In genomic region chr20:61874421-61875068, GRCh38 we compare ENCODE assay signal across 11 cellular contexts.
DNase-seq lines count a peak whose midpoint lies in the region; ATAC-seq and TF ChIP-seq lines count a peak whose summit lies in the region.
"Had no signal": no experiment of that assay in that cellular context is flagged by ENCODE, and none has a peak within 500 bp of the region (broad histone marks: within the 10 kb centered on the region; RNA-seq: fewer than 3 reads in every experiment).

No MANE protein-coding gene starts in this region.

- H3K27ac ChIP-seq in SK-N-SH (ENCODE audit: low read depth in 2 of 2, low read length in 1 of 2) (no peak overlapping the region), neural progenitor cell (no peak overlapping the region)
- H3K27ac ChIP-seq: BLaER1 treated with 17β-estradiol and CSF1 and Interleukin-3, amounts not matched to agents 10 nM and 100 nM; neutrophil had no signal

- H3K4me1 Mint-ChIP-seq in neural progenitor cell: no peaks in the 10 kb centered on the region

- H3K36me3 ChIP-seq in SK-N-SH (replicated peaks in 1 of 2; ENCODE audit: control insufficient read depth in 1 of 2, insufficient read depth in 2 of 2, low read length in 1 of 2) (no peaks in the 10 kb centered on the region), neural progenitor cell (no peaks in the 10 kb centered on the region)
- H3K36me3 ChIP-seq: BLaER1 treated with 17β-estradiol and CSF1 and Interleukin-3, amounts not matched to agents 10 nM and 100 nM; neutrophil had no signal

- ATAC-seq in SK-N-SH treated with all-trans-retinoic acid at 6 μM for 48 hours: no peak

- TF ChIP-seq RAD21 in SK-N-SH (IDR thresholded peaks at IDR 0.05; ENCODE audit: low read length): 0 out of 2 replicates have a peak, but pooled peaks have one; percentile 20

- no peak overlapping the region for H2AFZ ChIP-seq in SK-N-SH (ENCODE audit: low read depth)
- H2AFZ ChIP-seq in neural progenitor cell (replicated peaks): no peak overlapping the region

- POLR2A ChIA-PET in SK-N-SH (lab: Yijun Ruan, JAX): no interaction called here

- in situ Hi-C loops in ACHN (cut with HindIII; ENCODE audit: low pct_ligation_motif_present, low pct_unique_long_range_greater_than_20kb, low sequenced_read_pairs): no loop called here

- H3K9me3 ChIP-seq in SK-N-SH: 0 out of 2 replicates have a peak, but pooled peaks cover 4% of the 10 kb centered on the region
- no peaks in the 10 kb centered on the region for H3K9me3 ChIP-seq in neural progenitor cell (ENCODE audit: low read depth)
- H3K9me3 ChIP-seq: neutrophil had no signal

- H4K20me1 ChIP-seq in SK-N-SH (ENCODE audit: insufficient read depth): no peaks in the 10 kb centered on the region
- no peaks in the 10 kb centered on the region for H4K20me1 ChIP-seq in neural progenitor cell (ENCODE audit: low read depth)

- DNase-seq in SK-N-SH (no peak), NCI-H526 (lab: John Stamatoyannopoulos, UW) (peak; percentile 32 to 84), cardiac fibroblast (ENCODE audit: low read depth in 2 of 2) (peak in 1 of 2 donors; percentile 35), neural progenitor cell (ENCODE audit: low spot score) (peak; percentile 81), ACHN (no peak), H4 (ENCODE audit: low spot score) (no peak), NCI-H2171 treated with DMSO at 0.1 percent for 48 hours (lab: John Stamatoyannopoulos, UW) (no peak)
- DNase-seq: amniotic stem cell had no signal

- H3K9me3 Mint-ChIP-seq in neural progenitor cell: peaks cover 14% of the 10 kb centered on the region

- H3F3A ChIP-seq in SK-N-SH (replicated peaks; ENCODE audit: insufficient read depth) (no peaks in the 10 kb centered on the region), neural progenitor cell (ENCODE audit: low read depth) (no peaks in the 10 kb centered on the region)

- H3K27ac Mint-ChIP-seq in neural progenitor cell: no peak overlapping the region

- H3K27me3 Mint-ChIP-seq in neural progenitor cell (ENCODE audit: insufficient read depth, low read depth): peaks cover 8% of the 10 kb centered on the region

- H3K4me2 ChIP-seq in SK-N-SH: no peak overlapping the region
- H3K4me2 ChIP-seq in neural progenitor cell: no peak overlapping the region
- H3K4me2 ChIP-seq: BLaER1 treated with 17β-estradiol and CSF1 and Interleukin-3, amounts not matched to agents 10 nM and 100 nM had no signal

- H3K4me3 ChIP-seq in SK-N-SH (ENCODE audit: low read depth in 2 of 2, low read length in 1 of 2) (no peak overlapping the region), cardiac fibroblast (replicated peaks in 1 of 2; ENCODE audit: low read depth in 2 of 2, low read length in 2 of 2) (no peak overlapping the region), neural progenitor cell (no peak overlapping the region)
- H3K4me3 ChIP-seq: BLaER1 treated with 17β-estradiol and CSF1 and Interleukin-3, amounts not matched to agents 10 nM and 100 nM had no signal

- no peak for TF ChIP-seq CTCF in SK-N-SH (IDR thresholded peaks at IDR 0.05)
- peak; percentile 26 for TF ChIP-seq CTCF in cardiac fibroblast (IDR thresholded peaks at IDR 0.05; ENCODE audit: low read depth, low read length)
- TF ChIP-seq CTCF in neural progenitor cell (IDR thresholded peaks at IDR 0.05): peak; percentile 62

- H3K9me2 ChIP-seq in SK-N-SH: no peaks in the 10 kb centered on the region

- peaks cover 6% of the 10 kb centered on the region for H3K36me3 Mint-ChIP-seq in neural progenitor cell

- H3K4me3 Mint-ChIP-seq in neural progenitor cell: no peak overlapping the region

- H3K27me3 ChIP-seq in SK-N-SH (ENCODE audit: insufficient read depth): no peaks in the 10 kb centered on the region
- no peaks in the 10 kb centered on the region for H3K27me3 ChIP-seq in neural progenitor cell
- H3K27me3 ChIP-seq: BLaER1 treated with 17β-estradiol and CSF1 and Interleukin-3, amounts not matched to agents 10 nM and 100 nM; neutrophil had no signal

- TF ChIP-seq EP300 in SK-N-SH (IDR thresholded peaks at IDR 0.05; ENCODE audit: borderline replicate concordance in 1 of 2, low read depth in 1 of 2, low read length in 1 of 2): no peak

- H3K79me2 ChIP-seq in SK-N-SH (ENCODE audit: insufficient read depth): no peaks in the 10 kb centered on the region
- no peaks in the 10 kb centered on the region for H3K79me2 ChIP-seq in neural progenitor cell (ENCODE audit: low read depth)

- 31% methylated on average over 8 of the region's 27 CpGs for WGBS in SK-N-SH (ENCODE audit: low lambda C conversion rate)

- CTCF ChIA-PET in SK-N-SH (lab: Yijun Ruan, JAX): interaction anchor here (1.3 kb wide), 1 partner anchor 9 kb away, joined by 3 read pairs; no protein-coding TSS in a partner anchor

- H3K4me1 ChIP-seq in SK-N-SH (ENCODE audit: control insufficient read depth in 1 of 2, insufficient read depth in 2 of 2, low read depth in 1 of 2, low read length in 1 of 2) (no peaks in the 10 kb centered on the region), neural progenitor cell (no peaks in the 10 kb centered on the region)

- H3K9ac ChIP-seq in SK-N-SH (no peak overlapping the region), neural progenitor cell (no peak overlapping the region)
- H3K9ac ChIP-seq: BLaER1 treated with 17β-estradiol and CSF1 and Interleukin-3, amounts not matched to agents 10 nM and 100 nM had no signal

TF ChIP-seq in SK-N-SH, 30 proteins besides CTCF, POLR2A, EP300 and RAD21 (continues in another document):
- TF ChIP-seq POLR2AphosphoS5 (IDR thresholded peaks at IDR 0.05; ENCODE audit: low read depth, low read length) (no peak), NRF1 (IDR thresholded peaks at IDR 0.05; ENCODE audit: low read depth, low read length) (no peak), CHD2 (IDR thresholded peaks at IDR 0.05; ENCODE audit: low read length, partially characterized antibody) (no peak), EZH2phosphoT487 (IDR thresholded peaks at IDR 0.05; ENCODE audit: borderline replicate concordance, low read depth) (no peak), RFX5 (IDR thresholded peaks at IDR 0.05; ENCODE audit: low read length) (no peak), REST (IDR thresholded peaks at IDR 0.05; ENCODE audit: low read depth, low read length) (no peak), MXI1 (IDR thresholded peaks at IDR 0.05; ENCODE audit: low read depth, low read length) (no peak)

TF ChIP-seq in SK-N-SH treated with all-trans-retinoic acid at 6 μM for 48 hours, 23 proteins besides CTCF, POLR2A, EP300 and RAD21:
- TF ChIP-seq ZNF70 (CRISPR knock-in tag; IDR thresholded peaks at IDR 0.05): no peak
- TF ChIP-seq TSHZ2 (CRISPR knock-in tag; IDR thresholded peaks at IDR 0.05): no peak
- TF ChIP-seq POU6F1 (CRISPR knock-in tag; IDR thresholded peaks at IDR 0.05; ENCODE audit: borderline replicate concordance, low read depth): no peak
- no peak for TF ChIP-seq TOX (CRISPR knock-in tag; IDR thresholded peaks at IDR 0.05; ENCODE audit: borderline replicate concordance)
- TF ChIP-seq GLIS3 (CRISPR knock-in tag; IDR thresholded peaks at IDR 0.05): no peak
- no peak for TF ChIP-seq ZNF8 (CRISPR knock-in tag; IDR thresholded peaks at IDR 0.05)
- TF ChIP-seq PPARA (CRISPR knock-in tag; IDR thresholded peaks at IDR 0.05; ENCODE audit: borderline replicate concordance): no peak
- TF ChIP-seq CSRNP3 (CRISPR knock-in tag; IDR thresholded peaks at IDR 0.05): no peak
- no peak for TF ChIP-seq ZFP3 (CRISPR knock-in tag; IDR thresholded peaks at IDR 0.05)
TF ChIP-seq in SK-N-SH treated with all-trans-retinoic acid at 6 μM for 48 hours: peak in this region for 0.

Comparison
In these comparisons a context has a peak if more than half of its experiments do, and no peak if none do; other contexts are left out.
1. DNase-seq: peak in NCI-H526 (2 of 2) and neural progenitor cell (single experiment); none in SK-N-SH (single experiment), ACHN (single experiment), H4 (single experiment) and NCI-H2171 treated with DMSO at 0.1 percent for 48 hours (single experiment).